Comparison of ENCODE assay signal across 16 cellular contexts in genomic region chr4:28229092-28229491, GRCh38.
DNase-seq lines count a peak whose midpoint lies in the region.
"Had no signal": no experiment of that assay in that cellular context is flagged by ENCODE, and none has a peak within 500 bp of the region (broad histone marks: within the 10 kb centered on the region; RNA-seq: fewer than 3 reads in every experiment).

No MANE protein-coding gene starts in this region.

- H3K9me3 ChIP-seq in adipocyte (ENCODE audit: control insufficient read depth, low read length) = no peaks in the 10 kb centered on the region
- H3K9me3 ChIP-seq: right atrium auricular region, vagina had no signal

- H3K9ac ChIP-seq in adipocyte (ENCODE audit: low read length) = no peak overlapping the region

- H3K4me1 ChIP-seq in adipocyte (ENCODE audit: control insufficient read depth, insufficient read depth, low read length) = peaks cover 9% of the 10 kb centered on the region
- H3K4me1 ChIP-seq: right atrium auricular region, vagina had no signal

- DNase-seq in HCEC 1CT = peak; percentile 68
- peak; percentile 44 for DNase-seq in adipocyte (ENCODE audit: low read depth)
- DNase-seq in foreskin melanocyte = peak; percentile 19
- peak; percentile 38 for DNase-seq in stromal cell of bone marrow (ENCODE audit: low read depth)
- DNase-seq in DMS 273 (lab: John Stamatoyannopoulos, UW; ENCODE audit: unreplicated experiment) = no peak
- no peak for DNase-seq in putamen (ENCODE audit: low spot score)
- no peak for DNase-seq in NCI-H2227 (lab: John Stamatoyannopoulos, UW; ENCODE audit: unreplicated experiment)
- DNase-seq: activated gamma-delta T cell treated with Interleukin-2 at 50 U/mL for 16 hours; CD8-positive, alpha-beta memory T cell; GF-D8; MM.1S; naive thymus-derived CD4-positive, alpha-beta T cell; NCI-H2081; stimulated activated naive B cell treated with anti-CD40 and anti-IgM and Interleukin-4, amounts not matched to agents 10 μg/mL and 1 μg/mL and 100 μg/mL, for 72 hours had no signal

- no peaks in the 10 kb centered on the region for H3K27me3 ChIP-seq in adipocyte (replicated peaks; ENCODE audit: control insufficient read depth, insufficient read depth, low read length)
- H3K27me3 ChIP-seq: right atrium auricular region, vagina had no signal

- no peak overlapping the region for H3K4me3 ChIP-seq in adipocyte (ENCODE audit: low read length)
- H3K4me3 ChIP-seq: right atrium auricular region, vagina had no signal

- H3K36me3 ChIP-seq in adipocyte (ENCODE audit: control insufficient read depth, insufficient read depth, low read length, severe bottlenecking) = no peaks in the 10 kb centered on the region
- H3K36me3 ChIP-seq: right atrium auricular region, vagina had no signal

Comparison
In these comparisons a context has a peak if more than half of its experiments do, and no peak if none do; other contexts are left out.
1. DNase-seq: peak in HCEC 1CT (single experiment), adipocyte (single experiment), foreskin melanocyte (single experiment) and stromal cell of bone marrow (single experiment); none in DMS 273 (single experiment), putamen (single experiment) and NCI-H2227 (single experiment).